Comparison of ENCODE assay signal across 9 cellular contexts in genomic region chr15:98952381-98952803, GRCh38. TPM values are rescaled to one million over a fixed set of nuclear protein-coding genes. Genes with fewer than 3 reads are reported as not detected.
DNase-seq lines count a peak whose midpoint lies in the region; ATAC-seq, FAIRE-seq and TF ChIP-seq lines count a peak whose summit lies in the region.
"Had no signal": no experiment of that assay in that cellular context is flagged by ENCODE, and none has a peak within 500 bp of the region (broad histone marks: within the 10 kb centered on the region; RNA-seq: fewer than 3 reads in every experiment).

No MANE protein-coding gene starts in this region.

- ATAC-seq in GM19468 (IDR thresholded peaks at IDR 0.05; ENCODE audit: extremely low read depth, unreplicated experiment): peak; percentile 99
- peak; percentile 99 for ATAC-seq in HG03469 (IDR thresholded peaks at IDR 0.05; ENCODE audit: unreplicated experiment)

- FAIRE-seq in GM12892 (lab: Jason Lieb, UNC): no peak

- H3K4me3 ChIP-seq in esophagus squamous epithelium (no peak overlapping the region), mesenchymal stem cell (ENCODE audit: insufficient read depth in 1 of 2, low read depth in 1 of 2, low read length in 2 of 2) (no peak overlapping the region)
- H3K4me3 ChIP-seq: skin epidermis had no signal

- no peak overlapping the region for H3K14ac ChIP-seq in mesenchymal stem cell (ENCODE audit: low read length in 2 of 2)

- no peak overlapping the region for H3K4me2 ChIP-seq in mesenchymal stem cell (ENCODE audit: low read length, poor library complexity, severe bottlenecking)

- WGBS in esophagus squamous epithelium, 2 donors: 39 to 43% methylated on average over 5 to 6 of the region's 6 CpGs
- WGBS in mesenchymal stem cell: 79% methylated on average over 6 of the region's 6 CpGs

- H2BK5ac ChIP-seq in mesenchymal stem cell (ENCODE audit: low read depth, low read length, poor library complexity, severe bottlenecking): no peak overlapping the region

- peak overlapping the region in 1 of 2 experiments; percentile 7 for H2BK12ac ChIP-seq in mesenchymal stem cell (ENCODE audit: low read length in 2 of 2)

- TF ChIP-seq CTCF in GM10266 (IDR thresholded peaks at IDR 0.05; ENCODE audit: control insufficient read depth, insufficient read depth, low read depth, missing control alignments) (no peak), esophagus squamous epithelium (IDR thresholded peaks at IDR 0.05) (no peak)

- H3K9ac ChIP-seq in mesenchymal stem cell (ENCODE audit: low read length): no peak overlapping the region

- no peak overlapping the region for H3K18ac ChIP-seq in mesenchymal stem cell (ENCODE audit: low read depth in 1 of 2, low read length in 2 of 2)

- intact Hi-C loops in esophagus squamous epithelium (cut with DNase I): no loop called here

- H2BK15ac ChIP-seq in mesenchymal stem cell (ENCODE audit: low read depth, poor library complexity, severe bottlenecking): no peak overlapping the region

- H3K27ac ChIP-seq in esophagus squamous epithelium (peak overlapping the region; percentile 65 to 94 (median 88)), mesenchymal stem cell (ENCODE audit: low read length, poor library complexity, severe bottlenecking) (no peak overlapping the region)

- H3K4me1 ChIP-seq in esophagus squamous epithelium (peaks cover 0 to 46% (median 13%) of the 10 kb centered on the region in 3 donors), mesenchymal stem cell (ENCODE audit: control insufficient read depth, insufficient read depth, low read depth, low read length) (peaks cover 8% of the 10 kb centered on the region)

- no peak overlapping the region for H2AK5ac ChIP-seq in mesenchymal stem cell (ENCODE audit: low read length, severe bottlenecking)

- no peak overlapping the region for H3K23ac ChIP-seq in mesenchymal stem cell (ENCODE audit: low read length in 2 of 2)

- H4K8ac ChIP-seq in mesenchymal stem cell (ENCODE audit: low read length): no peak overlapping the region

- DNase-seq in GM10266 (ENCODE audit: extremely low spot score) (peak; percentile 73), esophagus squamous epithelium (lab: John Stamatoyannopoulos, UW) (no peak), GM12892 (ENCODE audit: insufficient read length) (no peak), SHP77 (lab: John Stamatoyannopoulos, UW) (no peak), retina (no peak), mesenchymal stem cell (no peak)

- H3K27me3 ChIP-seq in esophagus squamous epithelium (no peaks in the 10 kb centered on the region), mesenchymal stem cell (ENCODE audit: control insufficient read depth in 1 of 2, insufficient read depth in 1 of 2, low read length in 2 of 2) (no peaks in the 10 kb centered on the region)

- no peaks in the 10 kb centered on the region for H3K9me3 ChIP-seq in esophagus squamous epithelium
- no peaks in the 10 kb centered on the region for H3K9me3 ChIP-seq in mesenchymal stem cell (ENCODE audit: control insufficient read depth, low read length)

- no peak for TF ChIP-seq POLR2A in esophagus squamous epithelium (IDR thresholded peaks at IDR 0.05)
- TF ChIP-seq POLR2A in GM12892 (IDR thresholded peaks at IDR 0.05; ENCODE audit: low read depth, low read length): no peak

- no peak overlapping the region for H3K4ac ChIP-seq in mesenchymal stem cell (ENCODE audit: low read depth in 1 of 2, low read length in 2 of 2)

- no peak overlapping the region for H4K91ac ChIP-seq in mesenchymal stem cell (ENCODE audit: low read length)

- H2BK120ac ChIP-seq in mesenchymal stem cell (ENCODE audit: low read depth, low read length): no peak overlapping the region

- no peak overlapping the region for H2AFZ ChIP-seq in mesenchymal stem cell (ENCODE audit: low read depth, low read length)

- H3K36me3 ChIP-seq in esophagus squamous epithelium (peaks cover 0 to 98% (median 20%) of the 10 kb centered on the region in 3 donors), mesenchymal stem cell (ENCODE audit: control insufficient read depth in 1 of 2, insufficient read depth in 2 of 2, low read depth in 1 of 2, low read length in 2 of 2) (peaks cover 69 to 82% of the 10 kb centered on the region in 2 experiments)

- H3K79me1 ChIP-seq in mesenchymal stem cell (replicated peaks; ENCODE audit: low read length, poor library complexity, severe bottlenecking): peaks cover 12% of the 10 kb centered on the region

RNA-seq across cellular contexts. Expression of gene PGPEP1L, which starts 55.2 kb away (rescaled TPM):
- total RNA-seq in esophagus squamous epithelium: not detected
- polyA plus RNA-seq in GM12892 (2012; ENCODE audit: missing spikeins): not detected
- not detected for polyA plus RNA-seq in mesenchymal stem cell (2013, experiment 1 of 2)
- polyA plus RNA-seq in mesenchymal stem cell (2013, experiment 2 of 2): not detected
